Comparison of ENCODE assay signal across 13 cellular contexts in genomic region chr6:169167581-169168301, GRCh38.
A peak's percentile ranks its signal among the peaks of the same experiment; 100 is the strongest.
DNase-seq lines count a peak whose midpoint lies in the region; ATAC-seq and TF ChIP-seq lines count a peak whose summit lies in the region.
"Had no signal": no experiment of that assay in that cellular context is flagged by ENCODE, and none has a peak within 500 bp of the region (broad histone marks: within the 10 kb centered on the region; RNA-seq: fewer than 3 reads in every experiment).

No MANE protein-coding gene starts in this region.

- peaks cover 75% of the 10 kb centered on the region for H3K4me1 Mint-ChIP-seq in chondrocyte (ENCODE audit: low read depth)

- no peak overlapping the region for H3K4me3 Mint-ChIP-seq in chondrocyte (ENCODE audit: unreplicated experiment)

- WGBS in tibial nerve, 2 donors: 69 to 73% methylated on average over 33 to 36 of the region's 37 CpGs

- H3K27me3 ChIP-seq in tibial nerve: no peaks in the 10 kb centered on the region

- H3K4me3 ChIP-seq in tibial nerve: no peak overlapping the region
- H3K4me3 ChIP-seq: HAP-1, prostate gland had no signal

- peaks cover 25% of the 10 kb centered on the region for H3K36me3 Mint-ChIP-seq in chondrocyte (ENCODE audit: low read depth)

- TF ChIP-seq POLR2A in tibial nerve (IDR thresholded peaks at IDR 0.05): no peak

- TF ChIP-seq EP300 in tibial nerve (IDR thresholded peaks at IDR 0.05): no peak

- no peak overlapping the region for H3K27ac ChIP-seq in tibial nerve
- H3K27ac ChIP-seq: prostate gland had no signal

- peak; percentile 88 for DNase-seq in A172 (ENCODE audit: low spot score)
- DNase-seq in HT1080 (ENCODE audit: low read depth): peak; percentile 5
- DNase-seq in chondrocyte (ENCODE audit: low spot score): no peak
- DNase-seq in mesenteric fat pad (ENCODE audit: low spot score): peak; percentile 88
- DNase-seq in tibial nerve (ENCODE audit: low spot score in 2 of 2): no peak
- DNase-seq in DMS53 (lab: John Stamatoyannopoulos, UW): no peak
- DNase-seq: AML-193, kidney glomerular epithelial cell, NCI-H1092 treated with DMSO at 0.1 percent for 48 hours had no signal

- H3K9me3 Mint-ChIP-seq in chondrocyte (ENCODE audit: low read depth): peaks cover 7% of the 10 kb centered on the region

- H3K27ac Mint-ChIP-seq in chondrocyte (ENCODE audit: unreplicated experiment): peak overlapping the region; percentile 90

- H3K9me3 ChIP-seq in tibial nerve: no peaks in the 10 kb centered on the region
- H3K9me3 ChIP-seq: HAP-1, prostate gland had no signal

- ATAC-seq in GM18520 (IDR thresholded peaks at IDR 0.05; ENCODE audit: unreplicated experiment) (no peak), GM18511 (IDR thresholded peaks at IDR 0.05; ENCODE audit: unreplicated experiment) (no peak)

- TF ChIP-seq CTCF in chondrocyte (IDR thresholded peaks at IDR 0.05) (no peak), tibial nerve (IDR thresholded peaks at IDR 0.05) (no peak)

- H3K4me1 ChIP-seq in tibial nerve: peaks cover 0 to 34% (median 0%) of the 10 kb centered on the region in 4 donors
- H3K4me1 ChIP-seq: HAP-1, prostate gland had no signal

- H3K36me3 ChIP-seq in tibial nerve: no peaks in the 10 kb centered on the region
- H3K36me3 ChIP-seq: HAP-1, prostate gland had no signal

- no peaks in the 10 kb centered on the region for H3K27me3 Mint-ChIP-seq in chondrocyte (ENCODE audit: low read depth)

Comparison
In these comparisons a context has a peak if more than half of its experiments do, and no peak if none do; other contexts are left out.
1. DNase-seq: peak in A172 (single experiment), HT1080 (single experiment) and mesenteric fat pad (single experiment); none in chondrocyte (single experiment), tibial nerve (0 of 2) and DMS53 (single experiment).